In the genomic region with DNA sequence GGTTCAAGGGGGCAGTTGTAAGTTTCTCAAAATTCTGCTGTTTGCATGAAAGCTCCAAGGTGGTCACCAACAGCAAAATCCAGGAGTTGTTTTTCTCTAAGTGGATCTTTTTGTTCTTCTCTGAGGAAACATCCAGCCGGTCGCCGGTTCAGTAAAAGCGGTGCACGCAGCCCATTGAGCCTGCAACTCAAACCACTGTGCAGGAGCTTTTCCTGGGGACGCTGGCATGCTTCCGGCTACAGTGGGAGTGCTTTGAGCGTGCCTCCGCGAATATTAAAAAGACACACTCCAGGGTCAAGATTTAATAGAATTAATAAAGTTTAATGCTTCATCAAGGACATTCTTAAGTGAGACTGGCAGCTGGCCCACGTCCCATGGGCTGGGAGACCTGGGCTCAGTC, we compare ENCODE assay signal across 9 cellular contexts. TPM values are rescaled to one million over a fixed set of nuclear protein-coding genes. Genes with fewer than 3 reads are reported as not detected.
"Had no signal": no experiment of that assay in that cellular context is flagged by ENCODE, and none has a peak within 500 bp of the region (broad histone marks: within the 10 kb centered on the region; RNA-seq: fewer than 3 reads in every experiment).

No MANE protein-coding gene starts in this region.

- H3K4me3 Mint-ChIP-seq: GM23338, H9, IgD-negative memory B cell had no signal

- H3K27ac Mint-ChIP-seq: GM23338, IgD-negative memory B cell had no signal

- H3K27ac ChIP-seq: HL-60 had no signal

- H3K4me3 ChIP-seq: GM23338 had no signal

- H3K4me1 Mint-ChIP-seq: GM23338, IgD-negative memory B cell had no signal

- DNase-seq: H9, HCEC 1CT, KBM-7 had no signal

RNA-seq across cellular contexts. Expression of a gene that starts 25.4 kb away (rescaled TPM):
- polyA plus RNA-seq: IgD-negative memory B cell had no signal

RNA-seq across cellular contexts. Expression of a gene that starts 47.2 kb away (rescaled TPM):
- total RNA-seq: GM23338, H1, H9, HepG2, HT1080 had no signal
- polyA plus RNA-seq: GM23338, H1, HepG2, IgD-negative memory B cell had no signal

RNA-seq across cellular contexts. Expression of a gene that starts 57.8 kb away (rescaled TPM):
- total RNA-seq: GM23338, H1, H9, HepG2, HT1080 had no signal
- polyA plus RNA-seq: IgD-negative memory B cell had no signal
